1 cellular context compared by ENCODE assay signal in the genomic region with DNA sequence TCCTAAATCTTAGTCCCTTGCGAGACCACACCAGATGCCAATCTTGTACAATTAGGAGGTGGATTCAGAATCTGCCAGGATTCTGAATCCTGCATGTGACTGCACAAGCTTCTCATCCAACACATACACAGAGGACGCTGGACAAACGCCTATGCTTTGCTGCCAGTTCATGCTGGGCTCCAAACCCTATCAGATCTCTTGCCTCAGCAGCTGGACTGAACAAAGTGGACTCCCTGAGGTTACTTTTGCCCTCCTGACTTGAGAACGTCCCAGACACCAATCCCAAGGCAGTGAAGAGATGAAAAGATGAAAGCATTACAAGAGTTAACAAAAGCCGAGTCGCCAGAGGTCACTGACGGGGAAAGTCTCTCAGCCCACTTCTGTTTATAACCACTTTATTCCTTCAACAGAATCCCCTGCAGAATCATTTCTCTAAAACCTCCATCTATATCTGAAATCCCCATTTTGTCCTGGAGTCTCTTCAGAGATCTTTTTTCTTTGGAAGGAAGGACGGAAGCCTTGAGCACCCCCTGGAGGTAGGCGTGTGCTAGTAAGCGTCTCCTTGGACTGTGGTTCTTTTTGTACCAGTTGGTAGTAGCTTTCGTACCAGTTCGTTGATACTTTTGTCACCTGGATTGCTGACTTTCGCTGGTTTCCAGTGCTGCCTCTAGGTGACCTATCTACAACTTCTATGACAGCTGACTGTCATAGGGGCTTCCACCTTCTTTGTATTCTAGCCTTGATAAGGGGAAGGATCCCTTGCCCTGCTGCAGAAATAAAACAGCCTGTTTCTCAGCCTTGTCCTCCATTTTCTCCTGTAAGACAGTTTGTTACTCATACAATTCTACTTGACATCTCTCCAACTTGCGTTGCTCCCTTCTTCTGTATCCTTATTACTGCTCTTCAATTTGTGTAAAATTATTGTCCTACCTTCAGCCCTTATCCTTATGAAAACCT.
TF ChIP-seq lines count a peak whose summit lies in the region.

No MANE protein-coding gene starts in this region.

TF ChIP-seq in endothelial cell of umbilical vein, 7 proteins besides CTCF, POLR2A, EP300 and RAD21 (continued from another document):
- no peak for TF ChIP-seq POLR2AphosphoS5 (IDR thresholded peaks at IDR 0.05; ENCODE audit: insufficient read depth, low read depth, low read length)
- TF ChIP-seq MYC (IDR thresholded peaks at IDR 0.05; ENCODE audit: low read depth, low read length): no peak
- TF ChIP-seq EZH2 (IDR thresholded peaks at IDR 0.05; ENCODE audit: borderline replicate concordance, low read depth, low read length, severe bottlenecking): no peak
- TF ChIP-seq FOS (IDR thresholded peaks at IDR 0.05; ENCODE audit: borderline replicate concordance, insufficient read depth, low read length): no peak
- no peak for TF ChIP-seq MAX (IDR thresholded peaks at IDR 0.05; ENCODE audit: insufficient read depth, insufficient read length)
